Comparison of ENCODE assay signal across 13 cellular contexts in the genomic region with DNA sequence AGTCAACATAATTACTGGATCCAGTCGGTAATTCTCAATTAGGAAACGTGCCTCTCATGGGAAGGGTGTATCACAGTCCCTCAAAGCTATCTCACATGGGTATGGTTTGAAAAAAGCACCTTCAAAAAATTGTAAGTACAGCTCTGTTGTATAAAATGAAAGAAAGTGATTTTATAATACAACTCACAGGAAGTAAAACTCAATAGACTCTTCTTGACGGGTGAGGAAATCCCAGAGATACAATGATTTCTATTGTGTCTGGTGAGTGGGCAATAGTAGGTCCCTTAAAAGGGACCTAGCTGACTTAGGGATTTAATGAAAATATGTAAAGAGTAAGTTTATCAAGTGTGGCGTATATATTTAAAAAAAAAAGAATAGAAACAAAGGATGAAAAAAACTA. TPM values are rescaled to one million over a fixed set of nuclear protein-coding genes. Genes with fewer than 3 reads are reported as not detected.
A peak's percentile ranks its signal among the peaks of the same experiment; 100 is the strongest.
DNase-seq lines count a peak whose midpoint lies in the region; ATAC-seq and TF ChIP-seq lines count a peak whose summit lies in the region.
"Had no signal": no experiment of that assay in that cellular context is flagged by ENCODE, and none has a peak within 500 bp of the region (broad histone marks: within the 10 kb centered on the region; RNA-seq: fewer than 3 reads in every experiment).

No MANE protein-coding gene starts in this region.

- H2AK5ac ChIP-seq in mesendoderm (ENCODE audit: low read length), result no peak overlapping the region

- ATAC-seq in heart left ventricle (peak in 2 of 4 donors; percentile 28 to 45), left cardiac atrium (no peak), right lobe of liver (peak in 3 of 4 donors; percentile 28 to 63 (median 49)), thoracic aorta (ENCODE audit: insufficient number of reproducible peaks, low FRiP score, low read depth) (no peak), HG03045 (IDR thresholded peaks at IDR 0.05; ENCODE audit: unreplicated experiment) (no peak)

- no peak overlapping the region for H4K5ac ChIP-seq in mesendoderm (ENCODE audit: low read length)

- no peak overlapping the region for H3K23ac ChIP-seq in mesendoderm (ENCODE audit: low read length)

- 52 to 68% (median 55%) methylated on average over 4 of the region's 4 CpGs for WGBS in heart left ventricle, 4 donors
- 28% methylated on average over 4 of the region's 4 CpGs for WGBS in right lobe of liver (ENCODE audit: insufficient coverage, low coverage, low lambda C conversion rate, missing lambda C conversion rate)
- WGBS in mesendoderm (ENCODE audit: extremely low coverage, insufficient coverage, low lambda C conversion rate), result 100% methylated on average over 1 of the region's 4 CpGs

- no peak overlapping the region for H2BK5ac ChIP-seq in mesendoderm (ENCODE audit: low read length)

- H3K4me1 Mint-ChIP-seq in activated T-helper 1 cell treated with anti-CD3 and anti-CD28 coated beads, Interleukin-12 subunit alpha, Interleukin-12 subunit beta, Interleukin-2, Interleukin-4 antibody, amounts not matched to agents 30 ng/mL and 10 ng/mL and 1 ng/mL, durations not matched to agents 14 hours and 24 hours and 36 hours (ENCODE audit: low read depth), result peaks cover 45% of the 10 kb centered on the region

- H3K9ac ChIP-seq in mesendoderm (ENCODE audit: low read length), result no peak overlapping the region

- peaks cover 11% of the 10 kb centered on the region for H3K79me2 ChIP-seq in mesendoderm (ENCODE audit: control insufficient read depth, insufficient read depth, low read length)

- H3K9me3 Mint-ChIP-seq in activated T-helper 1 cell treated with anti-CD3 and anti-CD28 coated beads, Interleukin-12 subunit alpha, Interleukin-12 subunit beta, Interleukin-2, Interleukin-4 antibody, amounts not matched to agents 30 ng/mL and 10 ng/mL and 1 ng/mL, durations not matched to agents 14 hours and 24 hours and 36 hours, result no peaks in the 10 kb centered on the region

- peaks cover 4% of the 10 kb centered on the region for H3K79me1 ChIP-seq in mesendoderm (ENCODE audit: low read length)

- H3K4me3 ChIP-seq in heart left ventricle (peak overlapping the region in 9 of 12 donors; percentile 3 to 48 (median 28)), right lobe of liver (no peak overlapping the region), thoracic aorta (peak overlapping the region; percentile 34), mesendoderm (ENCODE audit: low read length) (no peak overlapping the region)

- no peak overlapping the region for H3K4me2 ChIP-seq in mesendoderm (ENCODE audit: low read length)

- H3K4ac ChIP-seq in mesendoderm (ENCODE audit: low read depth, low read length), result no peak overlapping the region

- H3K9me3 ChIP-seq in heart left ventricle, result no peaks in the 10 kb centered on the region
- H3K9me3 ChIP-seq in right lobe of liver, result no peaks in the 10 kb centered on the region
- H3K9me3 ChIP-seq in thoracic aorta, result no peaks in the 10 kb centered on the region

- H2BK15ac ChIP-seq in mesendoderm (replicated peaks; ENCODE audit: low read depth), result no peak overlapping the region

- H3K27me3 ChIP-seq in heart left ventricle (no peaks in the 10 kb centered on the region), right lobe of liver (no peaks in the 10 kb centered on the region), thoracic aorta (replicated peaks; ENCODE audit: insufficient read depth) (no peaks in the 10 kb centered on the region), mesendoderm (ENCODE audit: insufficient read depth, low read length, poor library complexity) (no peaks in the 10 kb centered on the region)

- H3K18ac ChIP-seq in mesendoderm (ENCODE audit: low read length), result no peak overlapping the region

- H3K36me3 Mint-ChIP-seq in activated T-helper 1 cell treated with anti-CD3 and anti-CD28 coated beads, Interleukin-12 subunit alpha, Interleukin-12 subunit beta, Interleukin-2, Interleukin-4 antibody, amounts not matched to agents 30 ng/mL and 10 ng/mL and 1 ng/mL, durations not matched to agents 14 hours and 24 hours and 36 hours (ENCODE audit: low read depth), result peaks cover 9% of the 10 kb centered on the region

- no peak overlapping the region for H3K27ac Mint-ChIP-seq in activated T-helper 1 cell treated with anti-CD3 and anti-CD28 coated beads, Interleukin-12 subunit alpha, Interleukin-12 subunit beta, Interleukin-2, Interleukin-4 antibody, amounts not matched to agents 30 ng/mL and 10 ng/mL and 1 ng/mL, durations not matched to agents 14 hours and 24 hours and 36 hours
- H3K27ac Mint-ChIP-seq: progenitor cell of endocrine pancreas had no signal

- H3K36me3 ChIP-seq in heart left ventricle, result no peaks in the 10 kb centered on the region
- H3K36me3 ChIP-seq in right lobe of liver, result no peaks in the 10 kb centered on the region
- no peaks in the 10 kb centered on the region for H3K36me3 ChIP-seq in thoracic aorta
- H3K36me3 ChIP-seq in mesendoderm (ENCODE audit: control insufficient read depth, insufficient read depth, low read length), result no peaks in the 10 kb centered on the region

- DNase-seq in heart left ventricle (no peak), left cardiac atrium (no peak), right lobe of liver (no peak), thoracic aorta (ENCODE audit: low spot score) (no peak), mesendoderm (no peak), SIG-M5 (lab: John Stamatoyannopoulos, UW) (no peak)
- no peak for DNase-seq in activated T-helper 1 cell treated with anti-CD3 and anti-CD28 coated beads, Interleukin-12 subunit alpha, Interleukin-12 subunit beta, Interleukin-2, Interleukin-4 antibody, amounts not matched to agents 30 ng/mL and 10 ng/mL and 1 ng/mL, durations not matched to agents 14 hours and 24 hours and 36 hours (ENCODE audit: low spot score)
- DNase-seq: islet precursor cell, NCI-H1105 treated with DMSO at 0.1 percent for 48 hours, NCI-H69, SW 1271 had no signal

- TF ChIP-seq POLR2A in heart left ventricle (IDR thresholded peaks at IDR 0.05), result no peak
- no peak for TF ChIP-seq POLR2A in right lobe of liver (IDR thresholded peaks at IDR 0.05)

- H3K27me3 Mint-ChIP-seq in activated T-helper 1 cell treated with anti-CD3 and anti-CD28 coated beads, Interleukin-12 subunit alpha, Interleukin-12 subunit beta, Interleukin-2, Interleukin-4 antibody, amounts not matched to agents 30 ng/mL and 10 ng/mL and 1 ng/mL, durations not matched to agents 14 hours and 24 hours and 36 hours (ENCODE audit: insufficient read depth), result no peaks in the 10 kb centered on the region
- H3K27me3 Mint-ChIP-seq: progenitor cell of endocrine pancreas had no signal

- no peak overlapping the region for H3K56ac ChIP-seq in mesendoderm (ENCODE audit: low read length)

- H3K4me3 Mint-ChIP-seq in activated T-helper 1 cell treated with anti-CD3 and anti-CD28 coated beads, Interleukin-12 subunit alpha, Interleukin-12 subunit beta, Interleukin-2, Interleukin-4 antibody, amounts not matched to agents 30 ng/mL and 10 ng/mL and 1 ng/mL, durations not matched to agents 14 hours and 24 hours and 36 hours, result peak overlapping the region; percentile 52

- no peak overlapping the region for H2BK120ac ChIP-seq in mesendoderm (ENCODE audit: low read depth, low read length)

- intact Hi-C loops in heart left ventricle (cut with DNase I), result no loop called here
- intact Hi-C loops in left cardiac atrium (cut with DNase I), result no loop called here
- intact Hi-C loops in activated T-helper 1 cell treated with anti-CD3 and anti-CD28 coated beads, Interleukin-12 subunit alpha, Interleukin-12 subunit beta, Interleukin-2, Interleukin-4 antibody, amounts not matched to agents 30 ng/mL and 10 ng/mL and 1 ng/mL, durations not matched to agents 14 hours and 24 hours and 36 hours (cut with micrococcal nuclease), result loop anchor here (1.0 to 2.0 kb wide), 2 partner anchors 19 to 27 kb away; partner anchors contain the start of gene TASOR2
- intact Hi-C loops in right lobe of liver (cut with DNase I), result no loop called here

- no peak for TF ChIP-seq CTCF in heart left ventricle (IDR thresholded peaks at IDR 0.05)
- TF ChIP-seq CTCF in right lobe of liver (IDR thresholded peaks at IDR 0.05), result no peak
- TF ChIP-seq CTCF in thoracic aorta (IDR thresholded peaks at IDR 0.05), result no peak

- no peak overlapping the region for H4K8ac ChIP-seq in mesendoderm (ENCODE audit: low read depth, low read length)

- peaks cover 0 to 32% (median 14%) of the 10 kb centered on the region in 12 donors for H3K4me1 ChIP-seq in heart left ventricle
- peaks cover 0 to 12% (median 4%) of the 10 kb centered on the region in 4 donors for H3K4me1 ChIP-seq in right lobe of liver
- H3K4me1 ChIP-seq in thoracic aorta (ENCODE audit: control insufficient read depth in 1 of 2, low read depth in 2 of 2), result peaks cover 0 to 5% of the 10 kb centered on the region in 2 donors
- no peaks in the 10 kb centered on the region for H3K4me1 ChIP-seq in mesendoderm (ENCODE audit: control insufficient read depth, low read depth, low read length)

- H3K27ac ChIP-seq in heart left ventricle (peak overlapping the region in 7 of 12 donors; percentile 6 to 56 (median 36)), right lobe of liver (no peak overlapping the region), thoracic aorta (no peak overlapping the region), mesendoderm (ENCODE audit: low read depth, low read length) (no peak overlapping the region)

RNA-seq across cellular contexts. Expression of gene TASOR2, which starts 27.0 kb away (rescaled TPM):
- total RNA-seq in heart left ventricle, result 10 to 100 TPM; 28.7 to 47.2 (median 35.5) TPM
- polyA plus RNA-seq in heart left ventricle, result 10 to 100 TPM in 1 of 2 donors, 1 to 10 TPM in 1; 9.6 to 16.9 TPM
- 10 to 100 TPM; 32.1 to 49.2 TPM for total RNA-seq in left cardiac atrium
- total RNA-seq in activated T-helper 1 cell treated with anti-CD3 and anti-CD28 coated beads, Interleukin-12 subunit alpha, Interleukin-12 subunit beta, Interleukin-2, Interleukin-4 antibody, amounts not matched to agents 30 ng/mL and 10 ng/mL and 1 ng/mL, durations not matched to agents 14 hours and 24 hours and 36 hours, result 89.2 and 90.9 TPM in 2 replicates
- 10 to 100 TPM; 19.7 to 53.4 (median 29.6) TPM for total RNA-seq in right lobe of liver
- 100 to 1,000 TPM in 1 of 2 donors, 10 to 100 TPM in 1; 43.9 to 123 TPM for total RNA-seq in thoracic aorta
- 31.4 TPM for polyA plus RNA-seq in mesendoderm (2013, experiment 1 of 2)
- 32.2 TPM for polyA plus RNA-seq in mesendoderm (2013, experiment 2 of 2)

RNA-seq across cellular contexts. Expression of gene ASB13, which starts 45.2 kb away (rescaled TPM):
- 10 to 100 TPM; 12.0 to 18.6 (median 13.3) TPM for total RNA-seq in heart left ventricle
- polyA plus RNA-seq in heart left ventricle, result 10 to 100 TPM in 1 of 2 donors, 1 to 10 TPM in 1; 9.9 to 11.2 TPM
- 10 to 100 TPM; 17.1 to 19.1 TPM for total RNA-seq in left cardiac atrium
- total RNA-seq in activated T-helper 1 cell treated with anti-CD3 and anti-CD28 coated beads, Interleukin-12 subunit alpha, Interleukin-12 subunit beta, Interleukin-2, Interleukin-4 antibody, amounts not matched to agents 30 ng/mL and 10 ng/mL and 1 ng/mL, durations not matched to agents 14 hours and 24 hours and 36 hours, result 12.7 and 14.6 TPM in 2 replicates
- 100 to 1,000 TPM in 1 of 6 experiments, 10 to 100 TPM in 5; 19.7 to 117 (median 64.7) TPM for total RNA-seq in right lobe of liver
- total RNA-seq in thoracic aorta, result 10 to 100 TPM; 15.8 to 16.0 TPM
- 4.8 TPM for polyA plus RNA-seq in mesendoderm (2013, experiment 1 of 2)
- 4.4 TPM for polyA plus RNA-seq in mesendoderm (2013, experiment 2 of 2)

Comparison
In these comparisons a context has a peak if more than half of its experiments do, and no peak if none do; other contexts are left out.
1. ATAC-seq: peak in right lobe of liver (3 of 4); none in left cardiac atrium (0 of 2), thoracic aorta (single experiment) and HG03045 (single experiment).
2. H3K27ac ChIP-seq: peak in heart left ventricle (7 of 12); none in right lobe of liver (0 of 3), thoracic aorta (0 of 2) and mesendoderm (single experiment).
3. H3K4me3 ChIP-seq: peak in heart left ventricle (9 of 12) and thoracic aorta (single experiment); none in right lobe of liver (0 of 3) and mesendoderm (single experiment).